Comparison of ENCODE assay signal across 9 cellular contexts in the genomic region with DNA sequence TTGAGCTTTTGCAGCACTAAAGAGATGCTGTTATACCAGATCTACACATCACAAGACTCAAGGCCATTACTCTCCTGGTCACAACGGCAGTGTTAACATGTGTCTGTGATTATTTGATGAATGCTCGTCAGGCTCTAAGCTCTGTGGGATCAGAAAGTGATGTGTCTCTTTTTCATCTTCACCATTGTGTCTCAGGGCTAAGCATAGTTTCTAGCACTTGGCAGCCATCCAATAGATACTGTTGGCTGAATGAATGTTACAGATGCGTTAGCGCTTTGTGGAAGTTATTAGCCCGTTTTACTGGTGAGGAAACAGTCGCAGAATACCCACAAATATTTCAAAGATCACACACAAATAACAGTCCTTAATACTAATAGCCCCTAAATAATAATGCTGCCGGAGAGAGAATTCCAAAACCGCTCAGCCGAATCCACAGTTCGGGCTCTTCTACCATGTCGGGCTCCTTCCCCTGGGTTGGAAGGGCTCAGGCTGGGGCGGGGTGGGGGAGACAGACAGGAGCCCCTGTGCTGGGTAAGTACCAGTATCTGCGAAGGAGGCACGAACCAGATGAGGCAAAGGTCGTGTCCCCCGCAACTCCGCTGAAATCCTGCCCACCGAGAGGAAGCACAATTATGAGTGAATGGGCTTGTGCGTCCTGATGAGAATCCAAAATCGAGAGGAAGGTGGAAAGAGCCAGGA. TPM values are rescaled to one million over a fixed set of nuclear protein-coding genes. Genes with fewer than 3 reads are reported as not detected.
A peak's percentile ranks its signal among the peaks of the same experiment; 100 is the strongest.
DNase-seq lines count a peak whose midpoint lies in the region; ATAC-seq and TF ChIP-seq lines count a peak whose summit lies in the region.
"Had no signal": no experiment of that assay in that cellular context is flagged by ENCODE, and none has a peak within 500 bp of the region (broad histone marks: within the 10 kb centered on the region; RNA-seq: fewer than 3 reads in every experiment).

No MANE protein-coding gene starts in this region.

- no peaks in the 10 kb centered on the region for H3K9me2 ChIP-seq in MM.1S (replicated peaks; ENCODE audit: insufficient read depth, low read length)

- no peak overlapping the region for H3K4me3 ChIP-seq in CD4-positive, CD25-positive, alpha-beta regulatory T cell (ENCODE audit: low read depth, low read length)
- peak overlapping the region; percentile 74; the same call in 1 of the 2 replicates for H3K4me3 ChIP-seq in MM.1S (ENCODE audit: low read length)
- H3K4me3 ChIP-seq in cardiac fibroblast (replicated peaks in 1 of 2; ENCODE audit: low read depth in 2 of 2, low read length in 2 of 2): no peak overlapping the region
- H3K4me3 ChIP-seq in muscle layer of duodenum (ENCODE audit: low read depth in 1 of 2, low read length in 2 of 2): peak overlapping the region; percentile 59 to 70

- H3K4me1 Mint-ChIP-seq in CD4-positive, CD25-positive, alpha-beta regulatory T cell: peaks cover 4 to 23% (median 12%) of the 10 kb centered on the region in 4 donors

- H3K9me3 ChIP-seq in CD4-positive, CD25-positive, alpha-beta regulatory T cell (ENCODE audit: control insufficient read depth in 2 of 2, low read length in 2 of 2): no peaks in the 10 kb centered on the region
- H3K9me3 ChIP-seq in MM.1S (replicated peaks; ENCODE audit: insufficient read depth, low read length) (no peaks in the 10 kb centered on the region), muscle layer of duodenum (ENCODE audit: control insufficient read depth in 1 of 2, low read length in 2 of 2) (no peaks in the 10 kb centered on the region)

- no peaks in the 10 kb centered on the region for H3K36me3 Mint-ChIP-seq in CD4-positive, CD25-positive, alpha-beta regulatory T cell

- peak overlapping the region; percentile 77; the same call in 1 of the 2 replicates for H3K4me2 ChIP-seq in MM.1S (ENCODE audit: low read depth, low read length)

- no peaks in the 10 kb centered on the region for H4K20me1 ChIP-seq in MM.1S (ENCODE audit: insufficient read depth, low read length)

- no peak overlapping the region for H3K27ac ChIP-seq in CD4-positive, CD25-positive, alpha-beta regulatory T cell (ENCODE audit: insufficient read depth, low read length, poor library complexity, severe bottlenecking)
- H3K27ac ChIP-seq in MM.1S (ENCODE audit: low read length) (no peak overlapping the region), muscle layer of duodenum (ENCODE audit: low read length) (no peak overlapping the region)
- H3K27ac ChIP-seq: epithelial cell of prostate had no signal

- peaks cover 67% of the 10 kb centered on the region for H3K27me3 Mint-ChIP-seq in CD4-positive, CD25-positive, alpha-beta regulatory T cell

- H2AFZ ChIP-seq in MM.1S (ENCODE audit: low read length): no peak overlapping the region

- H3K4me3 Mint-ChIP-seq in CD4-positive, CD25-positive, alpha-beta regulatory T cell: peak overlapping the region; percentile 58 to 87 (median 81)

- DNase-seq in CD4-positive, CD25-positive, alpha-beta regulatory T cell: no peak
- DNase-seq in MM.1S (no peak), cardiac fibroblast (ENCODE audit: low read depth in 2 of 2) (peak; percentile 12 to 16), T1000 (lab: John Stamatoyannopoulos, UW) (no peak), HCEC 1CT (no peak)
- DNase-seq in stimulated activated CD4-positive, alpha-beta T cell treated with anti-CD3 and anti-CD28 coated beads, Interleukin-2, amount 100 ng/mL, for 48 hours: no peak

- H3K27me3 ChIP-seq in CD4-positive, CD25-positive, alpha-beta regulatory T cell (ENCODE audit: control insufficient read depth, insufficient read depth, low read length): peaks cover 28% of the 10 kb centered on the region
- H3K27me3 ChIP-seq in MM.1S (replicated peaks; ENCODE audit: insufficient read depth, low read length): 0 out of 2 replicates have a peak, but pooled peaks cover 5% of the 10 kb centered on the region
- peaks cover 5% of the 10 kb centered on the region for H3K27me3 ChIP-seq in muscle layer of duodenum (ENCODE audit: low read depth, low read length)

- H3K79me2 ChIP-seq in MM.1S (ENCODE audit: low read length): no peaks in the 10 kb centered on the region

- H3K4me1 ChIP-seq in CD4-positive, CD25-positive, alpha-beta regulatory T cell (ENCODE audit: control insufficient read depth, insufficient read depth, low read length, poor library complexity, severe bottlenecking): peaks cover 15% of the 10 kb centered on the region
- no peaks in the 10 kb centered on the region for H3K4me1 ChIP-seq in MM.1S (ENCODE audit: low read length)
- H3K4me1 ChIP-seq in muscle layer of duodenum (ENCODE audit: control insufficient read depth in 1 of 2, insufficient read depth in 2 of 2, low read length in 2 of 2): peaks cover 5 to 16% of the 10 kb centered on the region in 2 donors

- TF ChIP-seq CTCF in MM.1S (IDR thresholded peaks at IDR 0.05; ENCODE audit: low read length) (no peak), cardiac fibroblast (IDR thresholded peaks at IDR 0.05; ENCODE audit: low read depth, low read length) (no peak)

- ATAC-seq in CD4-positive, CD25-positive, alpha-beta regulatory T cell (ENCODE audit: low read depth in 2 of 2): no peak
- ATAC-seq in HG03439 (IDR thresholded peaks at IDR 0.05; ENCODE audit: unreplicated experiment): no peak

- no peak overlapping the region for H3K9ac ChIP-seq in MM.1S (ENCODE audit: low read length)

- no peaks in the 10 kb centered on the region for H3K36me3 ChIP-seq in CD4-positive, CD25-positive, alpha-beta regulatory T cell (ENCODE audit: control insufficient read depth, insufficient read depth, low read length)
- H3K36me3 ChIP-seq in MM.1S (replicated peaks; ENCODE audit: insufficient read depth, low read length) (no peaks in the 10 kb centered on the region), muscle layer of duodenum (ENCODE audit: control insufficient read depth in 1 of 2, insufficient read depth in 2 of 2, low read length in 2 of 2) (no peaks in the 10 kb centered on the region)

- H3K9me3 Mint-ChIP-seq in CD4-positive, CD25-positive, alpha-beta regulatory T cell: peaks cover 0 to 10% (median 0%) of the 10 kb centered on the region in 7 donors

- H3F3A ChIP-seq in MM.1S (ENCODE audit: insufficient read depth, low read length): no peaks in the 10 kb centered on the region

- H3K27ac Mint-ChIP-seq in CD4-positive, CD25-positive, alpha-beta regulatory T cell: peak overlapping the region in 1 of 3 donors; percentile 75

RNA-seq across cellular contexts. Expression of gene FAM81A, which starts 1.1 kb away (rescaled TPM):
- total RNA-seq in CD4-positive, CD25-positive, alpha-beta regulatory T cell: not detected
- polyA plus RNA-seq in CD4-positive, CD25-positive, alpha-beta regulatory T cell: not detected

Comparison
In these comparisons a context has a peak if more than half of its experiments do, and no peak if none do; other contexts are left out.
1. DNase-seq: peak in cardiac fibroblast (2 of 2); none in CD4-positive, CD25-positive, alpha-beta regulatory T cell (0 of 3), MM.1S (single experiment), T1000 (single experiment), stimulated activated CD4-positive, alpha-beta T cell treated with anti-CD3 and anti-CD28 coated beads, Interleukin-2, amount 100 ng/mL, for 48 hours (0 of 2) and HCEC 1CT (single experiment).
2. H3K4me3 ChIP-seq: peak in MM.1S (single experiment) and muscle layer of duodenum (2 of 2); none in CD4-positive, CD25-positive, alpha-beta regulatory T cell (single experiment) and cardiac fibroblast (0 of 2).